20 cellular contexts compared by ENCODE assay signal in genomic region chr3:188351648-188352047, GRCh38.
"Had no signal": no experiment of that assay in that cellular context is flagged by ENCODE, and none has a peak within 500 bp of the region (broad histone marks: within the 10 kb centered on the region; RNA-seq: fewer than 3 reads in every experiment).

No MANE protein-coding gene starts in this region.

- DNase-seq: activated CD4-positive, alpha-beta T cell treated with anti-CD3 and anti-CD28 coated beads, Interleukin-2, amount 10 ng/mL, durations not matched to agents 7 days and 5 days; activated CD4-positive, CD25-positive, alpha-beta regulatory T cell; activated CD8-positive, alpha-beta memory T cell treated with anti-CD3 and anti-CD28 coated beads, Interleukin-2, amount 50 U/mL, for 48 hours; activated gamma-delta T cell; activated T-cell treated with anti-CD3 and anti-CD28 coated beads, Interleukin-2, amount 50 U/mL, for 72 hours; amniotic stem cell; central memory CD4-positive, alpha-beta T cell; cortex of kidney; effector CD8-positive, alpha-beta T cell; foreskin melanocyte; mesenchymal stem cell; natural killer cell; stimulated activated CD4-positive, alpha-beta T cell treated with anti-CD3 and anti-CD28 coated beads, Interleukin-4, amount 100 ng/mL, for 4 hours; stimulated activated CD8-positive, alpha-beta memory T cell treated with anti-CD3 and anti-CD28 coated beads, Interleukin-4, amount 100 ng/mL, for 48 hours; T-helper 2 cell had no signal

- H3K9me3 Mint-ChIP-seq: activated CD4-positive, alpha-beta T cell treated with anti-CD3 and anti-CD28 coated beads, Interleukin-2, amount 10 ng/mL, durations not matched to agents 7 days and 5 days; activated naive CD4-positive, alpha-beta T cell treated with anti-CD3 and anti-CD28 coated beads, Interleukin-2, amount 50 U/mL, for 72 hours; activated T-cell treated with anti-CD3 and anti-CD28 coated beads, Interleukin-2, amount 50 U/mL, for 72 hours; natural killer cell; stimulated activated naive CD8-positive, alpha-beta T cell treated with anti-CD3 and anti-CD28 coated beads, Interleukin-15, Interleukin-2, amounts not matched to agents 100 ng/mL and 50 ng/mL, for 24 hours; type B pancreatic cell had no signal

- H3K4me3 ChIP-seq: smooth muscle cell had no signal

- H3K4me2 ChIP-seq: smooth muscle cell had no signal

- H3K27ac Mint-ChIP-seq: activated CD4-positive, alpha-beta T cell treated with anti-CD3 and anti-CD28 coated beads, Interleukin-2, amount 10 ng/mL, durations not matched to agents 7 days and 5 days; activated naive CD4-positive, alpha-beta T cell treated with anti-CD3 and anti-CD28 coated beads, Interleukin-2, amount 50 U/mL, for 72 hours; activated T-cell treated with anti-CD3 and anti-CD28 coated beads, Interleukin-2, amount 50 U/mL, for 72 hours; natural killer cell; stimulated activated naive CD8-positive, alpha-beta T cell treated with anti-CD3 and anti-CD28 coated beads, Interleukin-15, Interleukin-2, amounts not matched to agents 100 ng/mL and 50 ng/mL, for 24 hours had no signal

- H3K4me3 Mint-ChIP-seq: activated CD4-positive, alpha-beta T cell treated with anti-CD3 and anti-CD28 coated beads, Interleukin-2, amount 10 ng/mL, durations not matched to agents 7 days and 5 days; activated T-cell treated with anti-CD3 and anti-CD28 coated beads, Interleukin-2, amount 50 U/mL, for 72 hours; natural killer cell; stimulated activated naive CD8-positive, alpha-beta T cell treated with anti-CD3 and anti-CD28 coated beads, Interleukin-15, Interleukin-2, amounts not matched to agents 100 ng/mL and 50 ng/mL, for 24 hours; type B pancreatic cell had no signal

- ATAC-seq: activated naive CD4-positive, alpha-beta T cell treated with anti-CD3 and anti-CD28 coated beads, Interleukin-2, amount 50 U/mL, for 72 hours; activated T-cell treated with anti-CD3 and anti-CD28 coated beads, Interleukin-2, amount 50 U/mL, for 72 hours; left lobe of liver; natural killer cell had no signal

- H3K27me3 Mint-ChIP-seq: activated CD4-positive, alpha-beta T cell treated with anti-CD3 and anti-CD28 coated beads, Interleukin-2, amount 10 ng/mL, durations not matched to agents 7 days and 5 days; stimulated activated naive CD8-positive, alpha-beta T cell treated with anti-CD3 and anti-CD28 coated beads, Interleukin-15, Interleukin-2, amounts not matched to agents 100 ng/mL and 50 ng/mL, for 24 hours; type B pancreatic cell had no signal
